Comparison of ENCODE assay signal across 17 cellular contexts in the genomic region with DNA sequence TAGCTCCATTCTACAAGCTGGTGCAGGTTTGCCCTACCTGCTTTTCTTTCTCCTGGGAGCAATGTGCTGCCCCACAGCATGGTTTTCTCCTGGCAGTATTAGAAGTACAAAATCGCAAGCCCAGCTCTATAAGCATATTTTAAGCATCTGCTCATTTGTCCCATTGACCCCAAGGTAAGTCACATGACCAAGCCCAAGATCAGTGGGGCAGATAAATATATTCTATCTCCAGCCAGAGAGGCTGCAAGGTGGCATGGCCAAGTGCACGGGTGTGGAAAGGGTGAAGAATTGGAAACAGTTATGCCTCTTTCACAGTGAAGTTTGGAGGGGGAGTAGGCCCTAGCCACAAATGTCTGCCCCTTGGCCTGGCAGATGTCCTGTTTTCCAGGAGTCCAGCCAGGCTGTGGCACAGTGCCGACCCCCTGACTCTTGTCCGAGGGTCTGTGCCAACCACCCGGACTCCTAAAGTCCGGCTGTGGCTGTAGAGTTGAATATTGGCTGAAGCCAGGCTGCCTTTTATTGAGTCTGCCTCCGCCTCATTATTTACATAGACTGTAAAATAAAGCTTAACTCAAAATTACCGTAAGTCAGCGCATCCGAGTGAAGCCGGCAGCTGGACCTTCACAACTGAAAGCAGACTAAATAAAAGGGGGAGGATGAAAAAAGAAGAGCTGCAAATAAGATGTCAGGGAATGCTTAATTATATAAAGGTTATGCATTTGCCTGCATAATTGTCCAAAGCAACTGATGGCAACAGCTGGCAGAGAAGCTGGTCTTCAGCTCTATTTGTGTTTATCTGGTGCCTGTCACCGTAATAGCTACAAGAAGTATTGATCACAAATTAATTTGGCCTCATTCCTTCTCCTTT.
DNase-seq lines count a peak whose midpoint lies in the region; ATAC-seq and TF ChIP-seq lines count a peak whose summit lies in the region.
"Had no signal": no experiment of that assay in that cellular context is flagged by ENCODE, and none has a peak within 500 bp of the region (broad histone marks: within the 10 kb centered on the region; RNA-seq: fewer than 3 reads in every experiment).

No MANE protein-coding gene starts in this region.

- H3K9ac ChIP-seq in mammary epithelial cell (ENCODE audit: insufficient read depth, low read length), result no peak overlapping the region
- no peak overlapping the region for H3K9ac ChIP-seq in colonic mucosa (ENCODE audit: low read depth in 2 of 2, low read length in 2 of 2)

- in situ Hi-C loops in mammary epithelial cell (cut with MboI; ENCODE audit: low sequenced_read_pairs in 2 of 2), result no loop called here

- no peak overlapping the region for H3K4me3 Mint-ChIP-seq in type B pancreatic cell
- H3K4me3 Mint-ChIP-seq: activated CD8-positive, alpha-beta T cell treated with anti-CD3 and anti-CD28 coated beads, Interleukin-2, amount 10 ng/mL, durations not matched to agents 7 days and 5 days; natural killer cell treated with Interleukin-12 subunit alpha and Interleukin-12 subunit beta and Interleukin-15 and Interleukin-18, amount 100 ng/mL, for 72 hours had no signal

- H3K4me1 Mint-ChIP-seq in type B pancreatic cell (ENCODE audit: unreplicated experiment), result peaks cover 32% of the 10 kb centered on the region

- no peaks in the 10 kb centered on the region for H3K36me3 Mint-ChIP-seq in type B pancreatic cell
- H3K36me3 Mint-ChIP-seq: natural killer cell treated with Interleukin-12 subunit alpha and Interleukin-12 subunit beta and Interleukin-15 and Interleukin-18, amount 100 ng/mL, for 72 hours had no signal

- dilution Hi-C loops in mammary epithelial cell (cut with HindIII; ENCODE audit: low sequenced_read_pairs), result no loop called here

- H3K4me3 ChIP-seq in mammary epithelial cell (replicated peaks in 1 of 3; ENCODE audit: insufficient read depth in 1 of 3, low read depth in 2 of 3, low read length in 3 of 3) (no peak overlapping the region), colonic mucosa (no peak overlapping the region)
- H3K4me3 ChIP-seq: A549, SJSA1, testis had no signal

- H3K27ac ChIP-seq in mammary epithelial cell (ENCODE audit: insufficient read depth, low read depth, low read length) (no peak overlapping the region), colonic mucosa (no peak overlapping the region)
- H3K27ac ChIP-seq: A549, SJSA1, testis had no signal

- H3K27ac Mint-ChIP-seq in type B pancreatic cell, result peak overlapping the region; percentile 53
- H3K27ac Mint-ChIP-seq: activated CD8-positive, alpha-beta T cell treated with anti-CD3 and anti-CD28 coated beads, Interleukin-2, amount 10 ng/mL, durations not matched to agents 7 days and 5 days; natural killer cell treated with Interleukin-12 subunit alpha and Interleukin-12 subunit beta and Interleukin-15 and Interleukin-18, amount 100 ng/mL, for 72 hours had no signal

- peaks cover 5% of the 10 kb centered on the region for H3K79me2 ChIP-seq in mammary epithelial cell (ENCODE audit: insufficient read depth, low read length)

- no peaks in the 10 kb centered on the region for H3K27me3 Mint-ChIP-seq in type B pancreatic cell

- no peak overlapping the region for H3K4me2 ChIP-seq in mammary epithelial cell (ENCODE audit: insufficient read depth, low read depth, low read length)
- H3K4me2 ChIP-seq: A549 had no signal

- H3K4me1 ChIP-seq in mammary epithelial cell (ENCODE audit: insufficient read depth, low read length) (peaks cover 2% of the 10 kb centered on the region), colonic mucosa (no peaks in the 10 kb centered on the region)
- H3K4me1 ChIP-seq: A549 had no signal

- WGBS in mammary epithelial cell (ENCODE audit: low coverage, missing lambda C conversion rate), result 61% methylated on average over 8 of the region's 12 CpGs

- no peak overlapping the region for H2AFZ ChIP-seq in mammary epithelial cell (ENCODE audit: low read depth, low read length)

- H3K9me3 ChIP-seq in mammary epithelial cell (replicated peaks; ENCODE audit: insufficient read depth, low read length), result no peaks in the 10 kb centered on the region
- H3K9me3 ChIP-seq in colonic mucosa, result no peaks in the 10 kb centered on the region
- H3K9me3 ChIP-seq: A549, SJSA1, testis had no signal

- H3K27me3 ChIP-seq in mammary epithelial cell (ENCODE audit: insufficient read depth, low read length) (no peaks in the 10 kb centered on the region), colonic mucosa (no peaks in the 10 kb centered on the region)
- H3K27me3 ChIP-seq: SJSA1, testis had no signal

- H3K9me3 Mint-ChIP-seq in type B pancreatic cell, result no peaks in the 10 kb centered on the region
- H3K9me3 Mint-ChIP-seq: natural killer cell treated with Interleukin-12 subunit alpha and Interleukin-12 subunit beta and Interleukin-15 and Interleukin-18, amount 100 ng/mL, for 72 hours had no signal

- no peak for ATAC-seq in HG02623 (IDR thresholded peaks at IDR 0.05; ENCODE audit: unreplicated experiment)
- ATAC-seq: A549; activated CD8-positive, alpha-beta T cell treated with anti-CD3 and anti-CD28 coated beads, Interleukin-2, amount 10 ng/mL, durations not matched to agents 7 days and 5 days; natural killer cell treated with Interleukin-12 subunit alpha and Interleukin-12 subunit beta and Interleukin-15 and Interleukin-18, amount 100 ng/mL, for 72 hours had no signal

- TF ChIP-seq CTCF in type B pancreatic cell (conservative IDR thresholded peaks at IDR 0.05) (no peak), mammary epithelial cell (conservative IDR thresholded peaks at IDR 0.05 in 1 of 2, IDR thresholded peaks at IDR 0.05 in 1 of 2; ENCODE audit: extremely low read depth in 1 of 2, insufficient read depth in 1 of 2, low read depth in 1 of 2, low read length in 2 of 2) (no peak), colonic mucosa (IDR thresholded peaks at IDR 0.05) (no peak)

- H3K36me3 ChIP-seq in mammary epithelial cell (ENCODE audit: insufficient read depth, low read length) (no peaks in the 10 kb centered on the region), colonic mucosa (no peaks in the 10 kb centered on the region)
- H3K36me3 ChIP-seq: SJSA1 had no signal

- intact Hi-C loops in mammary epithelial cell (cut with micrococcal nuclease), result no loop called here
- intact Hi-C loops in colonic mucosa (cut with DNase I), result no loop called here

- no TSS peak for BruUV-seq in mammary epithelial cell (replicated peaks; lab: Mats Ljungman, UMichigan)

- peak; percentile 28 to 79 for DNase-seq in NCI-H2081 (lab: John Stamatoyannopoulos, UW)
- DNase-seq in NCI-H2081 treated with DMSO at 0.1 percent for 48 hours (lab: John Stamatoyannopoulos, UW), result no peak
- DNase-seq in astrocyte of the hippocampus (ENCODE audit: low read depth, low spot score), result peak; percentile 69
- peak; percentile 12 for DNase-seq in mucosa of gallbladder (ENCODE audit: low spot score)
- DNase-seq in type B pancreatic cell (ENCODE audit: extremely low spot score, unreplicated experiment), result no peak
- no peak for DNase-seq in mammary epithelial cell
- DNase-seq in colonic mucosa, result no peak
- DNase-seq: activated CD8-positive, alpha-beta T cell treated with anti-CD3 and anti-CD28 coated beads, Interleukin-2, amount 10 ng/mL, durations not matched to agents 7 days and 5 days; Calu3; kidney glomerular epithelial cell; NK-92 treated with Interleukin-12 subunit alpha and Interleukin-12 subunit beta, amount 100 ng/mL, for 24 hours; stimulated activated CD4-positive, alpha-beta T cell treated with anti-CD3 and anti-CD28 coated beads, Interleukin-12 subunit alpha, Interleukin-12 subunit beta, amount 100 ng/mL, for 4 hours; testis had no signal

- no peaks in the 10 kb centered on the region for H4K20me1 ChIP-seq in mammary epithelial cell (ENCODE audit: insufficient read depth, low read length)

- CTCF ChIA-PET in mammary epithelial cell (lab: Charles Lee; ENCODE audit: low non-redundant PET), result no interaction called here

Comparison
In these comparisons a context has a peak if more than half of its experiments do, and no peak if none do; other contexts are left out.
1. DNase-seq: peak in NCI-H2081 (2 of 2), astrocyte of the hippocampus (single experiment) and mucosa of gallbladder (single experiment); none in NCI-H2081 treated with DMSO at 0.1 percent for 48 hours (single experiment), type B pancreatic cell (single experiment), mammary epithelial cell (single experiment) and colonic mucosa (single experiment).